19 cellular contexts compared by ENCODE assay signal in genomic region chr5:118249386-118249785, GRCh38.
DNase-seq lines count a peak whose midpoint lies in the region; ATAC-seq, FAIRE-seq and TF ChIP-seq lines count a peak whose summit lies in the region.
"Had no signal": no experiment of that assay in that cellular context is flagged by ENCODE, and none has a peak within 500 bp of the region (broad histone marks: within the 10 kb centered on the region; RNA-seq: fewer than 3 reads in every experiment).

No MANE protein-coding gene starts in this region.

- H2AFZ ChIP-seq in GM23338, result no peak overlapping the region

- no peaks in the 10 kb centered on the region for H3F3A ChIP-seq in GM23338 (replicated peaks; ENCODE audit: low read depth)

- no peak overlapping the region for H3K27ac ChIP-seq in GM23338 (ENCODE audit: low read depth)
- H3K27ac ChIP-seq: lower lobe of right lung, SJSA1, VCaP had no signal

- H3K27me3 ChIP-seq in GM23338 (ENCODE audit: insufficient read depth), result no peaks in the 10 kb centered on the region
- H3K27me3 ChIP-seq: SJSA1 had no signal

- no peaks in the 10 kb centered on the region for H3K9me2 ChIP-seq in GM23338 (ENCODE audit: insufficient read depth)

- H3K4me1 Mint-ChIP-seq in GM23338, result no peaks in the 10 kb centered on the region

- H3K4me2 ChIP-seq in GM23338, result no peak overlapping the region

- H4K20me1 ChIP-seq in GM23338 (replicated peaks; ENCODE audit: insufficient read depth), result no peaks in the 10 kb centered on the region

- H3K27ac Mint-ChIP-seq in GM23338, result no peak overlapping the region
- H3K27ac Mint-ChIP-seq: activated CD8-positive, alpha-beta memory T cell treated with anti-CD3 and anti-CD28 coated beads, Interleukin-2, amount 10 ng/mL, durations not matched to agents 7 days and 5 days; activated naive CD4-positive, alpha-beta T cell treated with anti-CD3 and anti-CD28 coated beads for 36 hours; nephron had no signal

- no peaks in the 10 kb centered on the region for H3K27me3 Mint-ChIP-seq in GM23338 (ENCODE audit: insufficient read depth, low read depth, poor library complexity)
- H3K27me3 Mint-ChIP-seq: activated CD8-positive, alpha-beta memory T cell treated with anti-CD3 and anti-CD28 coated beads, Interleukin-2, amount 10 ng/mL, durations not matched to agents 7 days and 5 days had no signal

- peaks cover 18% of the 10 kb centered on the region; the same call in 1 of the 3 replicates for H3K36me3 Mint-ChIP-seq in GM23338 (ENCODE audit: low read depth)
- H3K36me3 Mint-ChIP-seq: activated CD8-positive, alpha-beta memory T cell treated with anti-CD3 and anti-CD28 coated beads, Interleukin-2, amount 10 ng/mL, durations not matched to agents 7 days and 5 days had no signal

- H3K9me3 Mint-ChIP-seq in GM23338, result peaks cover 32% of the 10 kb centered on the region; the same call in 2 of the 3 replicates

- H3K36me3 ChIP-seq in GM23338 (ENCODE audit: insufficient read depth), result no peaks in the 10 kb centered on the region; the same call in 1 of the 2 replicates
- H3K36me3 ChIP-seq: lower lobe of right lung, SJSA1 had no signal

- DNase-seq in NOMO-1 (lab: John Stamatoyannopoulos, UW; ENCODE audit: unreplicated experiment in 2 of 2), result peak; percentile 29 to 58
- DNase-seq in D721Med (ENCODE audit: insufficient read length, low spot score), result no peak
- no peak for DNase-seq in GM23338 (ENCODE audit: low spot score)
- DNase-seq: activated CD8-positive, alpha-beta memory T cell treated with anti-CD3 and anti-CD28 coated beads, Interleukin-2, amount 10 ng/mL, durations not matched to agents 7 days and 5 days; activated naive CD4-positive, alpha-beta T cell treated with anti-CD3 and anti-CD28 coated beads for 36 hours; DMS153; effector CD4-positive, alpha-beta T cell; lower lobe of right lung; NCI-H1694; NCI-H524 treated with DMSO at 0.1 percent for 48 hours had no signal

- H3K79me2 ChIP-seq in GM23338 (replicated peaks; ENCODE audit: insufficient read depth), result no peaks in the 10 kb centered on the region

- ATAC-seq in GM18505 (IDR thresholded peaks at IDR 0.05; ENCODE audit: unreplicated experiment) (peak; percentile 60), GM21381 (IDR thresholded peaks at IDR 0.05; ENCODE audit: unreplicated experiment) (peak; percentile 60), HG03159 (IDR thresholded peaks at IDR 0.05; ENCODE audit: unreplicated experiment) (peak; percentile 91), HG03025 (IDR thresholded peaks at IDR 0.05; ENCODE audit: low FRiP score, unreplicated experiment) (no peak), GM23338 (no peak), GM21737 (IDR thresholded peaks at IDR 0.05; ENCODE audit: unreplicated experiment) (no peak)
- ATAC-seq: activated CD8-positive, alpha-beta memory T cell treated with anti-CD3 and anti-CD28 coated beads, Interleukin-2, amount 10 ng/mL, durations not matched to agents 7 days and 5 days; lower lobe of right lung had no signal

- H3K4me3 Mint-ChIP-seq in GM23338, result no peak overlapping the region
- H3K4me3 Mint-ChIP-seq: activated CD8-positive, alpha-beta memory T cell treated with anti-CD3 and anti-CD28 coated beads, Interleukin-2, amount 10 ng/mL, durations not matched to agents 7 days and 5 days; activated naive CD4-positive, alpha-beta T cell treated with anti-CD3 and anti-CD28 coated beads for 36 hours; nephron had no signal

- TF ChIP-seq CTCF in D721Med (IDR thresholded peaks at IDR 0.05; ENCODE audit: insufficient read depth, missing control alignments), result no peak
- no peak for TF ChIP-seq CTCF in GM23338 (conservative IDR thresholded peaks at IDR 0.05; ENCODE audit: low read depth in 2 of 2)

- no peak overlapping the region for H3K4me3 ChIP-seq in GM23338
- H3K4me3 ChIP-seq: lower lobe of right lung, SJSA1 had no signal

- TF ChIP-seq POLR2A in GM18505 (IDR thresholded peaks at IDR 0.05; ENCODE audit: borderline replicate concordance, extremely low read depth, insufficient read depth, insufficient read length), result no peak

- no peak for FAIRE-seq in D721Med (lab: Jason Lieb, UNC)
- FAIRE-seq: bronchial epithelial cell had no signal

- H3K4me1 ChIP-seq in GM23338 (ENCODE audit: insufficient read depth), result no peaks in the 10 kb centered on the region
- H3K4me1 ChIP-seq: lower lobe of right lung, SJSA1 had no signal

TF ChIP-seq in GM23338, 12 proteins besides CTCF, POLR2A, EP300 and RAD21:
- no peak for TF ChIP-seq ZNF331 (CRISPR knock-in tag; IDR thresholded peaks at IDR 0.05; ENCODE audit: low read depth)

Comparison
In these comparisons a context has a peak if more than half of its experiments do, and no peak if none do; other contexts are left out.
1. ATAC-seq: peak in GM18505 (single experiment), GM21381 (single experiment) and HG03159 (single experiment); none in HG03025 (single experiment), GM23338 (single experiment) and GM21737 (single experiment).
2. DNase-seq: peak in NOMO-1 (2 of 2); none in D721Med (single experiment) and GM23338 (single experiment).